Comparison of ENCODE assay signal across 18 cellular contexts in genomic region chr6:25083784-25084507, GRCh38.
DNase-seq lines count a peak whose midpoint lies in the region; FAIRE-seq and TF ChIP-seq lines count a peak whose summit lies in the region.
"Had no signal": no experiment of that assay in that cellular context is flagged by ENCODE, and none has a peak within 500 bp of the region (broad histone marks: within the 10 kb centered on the region; RNA-seq: fewer than 3 reads in every experiment).

No MANE protein-coding gene starts in this region.

- no peaks in the 10 kb centered on the region for H3K9me3 Mint-ChIP-seq in activated CD4-positive, alpha-beta T cell treated with anti-CD3 and anti-CD28 coated beads, Interleukin-2, amount 10 ng/mL, durations not matched to agents 24 days and 14 days
- H3K9me3 Mint-ChIP-seq in Caco-2 (ENCODE audit: unreplicated experiment) = no peaks in the 10 kb centered on the region
- H3K9me3 Mint-ChIP-seq: HFFc6 had no signal

- no peak overlapping the region for H3K4me3 ChIP-seq in Caco-2 (ENCODE audit: low read depth, low read length)
- no peak overlapping the region for H3K4me3 ChIP-seq in esophagus muscularis mucosa

- FAIRE-seq in GM19239 (lab: Jason Lieb, UNC) = no peak
- FAIRE-seq: GM12892 had no signal

- no TSS peak for BruUV-seq in Caco-2 (replicated peaks; lab: Mats Ljungman, UMichigan)

- no peak for TF ChIP-seq EP300 in esophagus muscularis mucosa (IDR thresholded peaks at IDR 0.05)

- H3K4me1 Mint-ChIP-seq in activated CD4-positive, alpha-beta T cell treated with anti-CD3 and anti-CD28 coated beads, Interleukin-2, amount 10 ng/mL, durations not matched to agents 24 days and 14 days = peaks cover 15% of the 10 kb centered on the region
- peaks cover 6% of the 10 kb centered on the region for H3K4me1 Mint-ChIP-seq in Caco-2 (ENCODE audit: low read depth, unreplicated experiment)

- 82% methylated on average over 14 of the region's 15 CpGs for WGBS in esophagus muscularis mucosa

- POLR2A ChIA-PET in Caco-2 (lab: Charles Lee) = no interaction called here

- intact Hi-C loops in activated CD4-positive, alpha-beta T cell treated with anti-CD3 and anti-CD28 coated beads, Interleukin-2, amount 10 ng/mL, durations not matched to agents 24 days and 14 days (cut with micrococcal nuclease) = no loop called here
- intact Hi-C loops in Caco-2 (cut with micrococcal nuclease; ENCODE audit: unreplicated experiment) = no loop called here
- intact Hi-C loops in esophagus muscularis mucosa (cut with DNase I) = no loop called here

- peak overlapping the region; percentile 42 for H3K27ac Mint-ChIP-seq in activated CD4-positive, alpha-beta T cell treated with anti-CD3 and anti-CD28 coated beads, Interleukin-2, amount 10 ng/mL, durations not matched to agents 24 days and 14 days
- H3K27ac Mint-ChIP-seq in Caco-2 (ENCODE audit: unreplicated experiment) = peak overlapping the region; percentile 39
- H3K27ac Mint-ChIP-seq: HFFc6 had no signal

- no peaks in the 10 kb centered on the region for H3K36me3 ChIP-seq in Caco-2 (ENCODE audit: control insufficient read depth, insufficient read depth, low read length)
- H3K36me3 ChIP-seq in esophagus muscularis mucosa = peaks cover 0 to 56% (median 6%) of the 10 kb centered on the region in 4 donors

- H3K9me3 ChIP-seq in Caco-2 (no peaks in the 10 kb centered on the region), esophagus muscularis mucosa (no peaks in the 10 kb centered on the region)

- no peak for DNase-seq in activated CD4-positive, alpha-beta T cell treated with anti-CD3 and anti-CD28 coated beads, Interleukin-2, amount 10 ng/mL, durations not matched to agents 24 days and 14 days
- DNase-seq in activated CD4-positive, alpha-beta T cell treated with anti-CD3 and anti-CD28 coated beads, Interleukin-2, amount 50 U/mL, for 48 hours = no peak
- DNase-seq in Caco-2 (peak in 1 of 2 experiments; percentile 30), esophagus muscularis mucosa (ENCODE audit: extremely low spot score) (peak; percentile 55), mucosa of gallbladder (ENCODE audit: low spot score) (peak; percentile 41), NCI-H2107 (lab: John Stamatoyannopoulos, UW) (no peak), GM19239 (ENCODE audit: insufficient read length, low spot score) (no peak)
- DNase-seq: AML-193, Calu3, DND-41, GDM1, GOT3, HFFc6, KG1, NCI-H1092, NCI-H446, PC-3 had no signal

- H3K27ac ChIP-seq in esophagus muscularis mucosa (replicated peaks in 1 of 4) = no peak overlapping the region

- no peak for TF ChIP-seq POLR2A in esophagus muscularis mucosa (IDR thresholded peaks at IDR 0.05; ENCODE audit: low read depth)

- H3K4me3 Mint-ChIP-seq in activated CD4-positive, alpha-beta T cell treated with anti-CD3 and anti-CD28 coated beads, Interleukin-2, amount 10 ng/mL, durations not matched to agents 24 days and 14 days = no peak overlapping the region
- H3K4me3 Mint-ChIP-seq in Caco-2 (ENCODE audit: unreplicated experiment) = peak overlapping the region; percentile 17
- H3K4me3 Mint-ChIP-seq: HFFc6 had no signal

- CTCF ChIA-PET in Caco-2 (lab: Charles Lee) = no interaction called here

- no peaks in the 10 kb centered on the region for H3K27me3 ChIP-seq in Caco-2 (replicated peaks; ENCODE audit: control insufficient read depth, insufficient read depth, low read length)
- H3K27me3 ChIP-seq in esophagus muscularis mucosa = no peaks in the 10 kb centered on the region

- peaks cover 42% of the 10 kb centered on the region for H3K36me3 Mint-ChIP-seq in activated CD4-positive, alpha-beta T cell treated with anti-CD3 and anti-CD28 coated beads, Interleukin-2, amount 10 ng/mL, durations not matched to agents 24 days and 14 days (ENCODE audit: low read depth)
- H3K36me3 Mint-ChIP-seq in Caco-2 (ENCODE audit: insufficient read depth, unreplicated experiment) = no peaks in the 10 kb centered on the region

- TF ChIP-seq CTCF in Caco-2 (IDR thresholded peaks at IDR 0.05; ENCODE audit: insufficient read depth in 1 of 2, low read depth in 1 of 2, low read length in 1 of 2, severe bottlenecking in 1 of 2, unreplicated experiment in 1 of 2) (no peak), esophagus muscularis mucosa (IDR thresholded peaks at IDR 0.05) (no peak)

- H3K27me3 Mint-ChIP-seq in activated CD4-positive, alpha-beta T cell treated with anti-CD3 and anti-CD28 coated beads, Interleukin-2, amount 10 ng/mL, durations not matched to agents 24 days and 14 days = no peaks in the 10 kb centered on the region
- no peaks in the 10 kb centered on the region for H3K27me3 Mint-ChIP-seq in Caco-2 (ENCODE audit: insufficient read depth, unreplicated experiment)

- H3K4me1 ChIP-seq in Caco-2 (peaks cover 11% of the 10 kb centered on the region), esophagus muscularis mucosa (peaks cover 0 to 10% (median 6%) of the 10 kb centered on the region in 4 donors)

Comparison
In these comparisons a context has a peak if more than half of its experiments do, and no peak if none do; other contexts are left out.
1. DNase-seq: peak in esophagus muscularis mucosa (single experiment) and mucosa of gallbladder (single experiment); none in activated CD4-positive, alpha-beta T cell treated with anti-CD3 and anti-CD28 coated beads, Interleukin-2, amount 10 ng/mL, durations not matched to agents 24 days and 14 days (single experiment), activated CD4-positive, alpha-beta T cell treated with anti-CD3 and anti-CD28 coated beads, Interleukin-2, amount 50 U/mL, for 48 hours (0 of 2), NCI-H2107 (single experiment) and GM19239 (single experiment).